Comparison of ENCODE assay signal across 8 cellular contexts in genomic region chr6:11712760-11713159, GRCh38.
DNase-seq lines count a peak whose midpoint lies in the region; ATAC-seq, FAIRE-seq and TF ChIP-seq lines count a peak whose summit lies in the region.

No MANE protein-coding gene starts in this region.

- peak; percentile 95 for FAIRE-seq in GM12892 (lab: Jason Lieb, UNC)

- TF ChIP-seq CTCF in choroid plexus epithelial cell (conservative IDR thresholded peaks at IDR 0.05; ENCODE audit: low read depth, low read length) = no peak
- TF ChIP-seq CTCF in sigmoid colon (IDR thresholded peaks at IDR 0.05) = no peak
- TF ChIP-seq CTCF in progenitor cell of endocrine pancreas (IDR thresholded peaks at IDR 0.05; ENCODE audit: unreplicated experiment) = no peak

- no peak overlapping the region for H3K27ac ChIP-seq in sigmoid colon

- no peaks in the 10 kb centered on the region for H3K9me3 Mint-ChIP-seq in progenitor cell of endocrine pancreas (ENCODE audit: low read depth)

- no peak overlapping the region for H3K4me3 ChIP-seq in choroid plexus epithelial cell (ENCODE audit: low read depth, low read length)
- no peak overlapping the region for H3K4me3 ChIP-seq in sigmoid colon
- no peak overlapping the region for H3K4me3 ChIP-seq in MG63

- H3K36me3 Mint-ChIP-seq in progenitor cell of endocrine pancreas (ENCODE audit: insufficient read depth) = no peaks in the 10 kb centered on the region

- DNase-seq in GM12892 (ENCODE audit: insufficient read length) (no peak), NOMO-1 treated with dmso at 0.1 percent for 144 hours (lab: John Stamatoyannopoulos, UW; ENCODE audit: unreplicated experiment) (peak; percentile 86), choroid plexus epithelial cell (ENCODE audit: low read depth) (peak; percentile 57), sigmoid colon (peak; percentile 80), inferior parietal cortex (ENCODE audit: extremely low spot score) (no peak), progenitor cell of endocrine pancreas (ENCODE audit: low spot score, unreplicated experiment) (no peak), MG63 (no peak)

- TF ChIP-seq EP300 in sigmoid colon (IDR thresholded peaks at IDR 0.05) = no peak

- H3K4me1 Mint-ChIP-seq in progenitor cell of endocrine pancreas (ENCODE audit: low read depth) = peaks cover 2% of the 10 kb centered on the region

- intact Hi-C loops in sigmoid colon (cut with DNase I) = no loop called here

- H3K27ac Mint-ChIP-seq in progenitor cell of endocrine pancreas = no peak overlapping the region

- TF ChIP-seq POLR2A in GM12892 (IDR thresholded peaks at IDR 0.05; ENCODE audit: low read depth, low read length) (no peak), sigmoid colon (IDR thresholded peaks at IDR 0.05) (no peak)

- no peak overlapping the region for H3K4me3 Mint-ChIP-seq in progenitor cell of endocrine pancreas (ENCODE audit: low read depth)

- no peaks in the 10 kb centered on the region for H3K36me3 ChIP-seq in sigmoid colon
- no peaks in the 10 kb centered on the region for H3K36me3 ChIP-seq in MG63

- H3K4me1 ChIP-seq in sigmoid colon = peaks cover 0 to 18% (median 10%) of the 10 kb centered on the region in 4 donors

- H3K9me3 ChIP-seq in sigmoid colon (no peaks in the 10 kb centered on the region), MG63 (0 out of 2 replicates have a peak, but pooled peaks cover 4% of the 10 kb centered on the region)

- H3K27me3 Mint-ChIP-seq in progenitor cell of endocrine pancreas = no peaks in the 10 kb centered on the region

- no peak for ATAC-seq in GM19035 (IDR thresholded peaks at IDR 0.05; ENCODE audit: unreplicated experiment)

- no peaks in the 10 kb centered on the region for H3K27me3 ChIP-seq in sigmoid colon
- H3K27me3 ChIP-seq in MG63 = no peaks in the 10 kb centered on the region

- WGBS in sigmoid colon, 2 donors = 77 to 84% methylated on average over 6 of the region's 6 CpGs

Comparison
In these comparisons a context has a peak if more than half of its experiments do, and no peak if none do; other contexts are left out.
1. DNase-seq: peak in NOMO-1 treated with dmso at 0.1 percent for 144 hours (single experiment), choroid plexus epithelial cell (single experiment) and sigmoid colon (single experiment); none in GM12892 (single experiment), inferior parietal cortex (single experiment), progenitor cell of endocrine pancreas (single experiment) and MG63 (single experiment).